ENCODE assay signal across 18 cellular contexts in genomic region chr9:111069233-111069632, GRCh38. TPM values are rescaled to one million over a fixed set of nuclear protein-coding genes. Genes with fewer than 3 reads are reported as not detected.
"Had no signal": no experiment of that assay in that cellular context is flagged by ENCODE, and none has a peak within 500 bp of the region (broad histone marks: within the 10 kb centered on the region; RNA-seq: fewer than 3 reads in every experiment).

No MANE protein-coding gene starts in this region.

- H3K27ac ChIP-seq: brain microvascular endothelial cell had no signal

- H3K4me3 ChIP-seq: upper lobe of left lung had no signal

- H3K27me3 ChIP-seq: brain microvascular endothelial cell, upper lobe of left lung had no signal

- H3K36me3 ChIP-seq: brain microvascular endothelial cell, upper lobe of left lung had no signal

- DNase-seq: activated CD4-positive, alpha-beta T cell treated with anti-CD3 and anti-CD28 coated beads, Interleukin-2, amount 10 ng/mL, durations not matched to agents 7 days and 5 days; activated CD8-positive, alpha-beta memory T cell treated with anti-CD3 and anti-CD28 coated beads, Interleukin-2, amount 50 U/mL, for 48 hours; activated gamma-delta T cell; activated T-cell treated with anti-CD3 and anti-CD28 coated beads, Interleukin-2, amount 50 U/mL, for 72 hours; amygdala; brain microvascular endothelial cell; cerebellar nuclear complex; dermis blood vessel endothelial cell; glutamatergic neuron; kidney glomerular epithelial cell; stimulated activated CD4-positive, alpha-beta T cell treated with anti-CD3 and anti-CD28 coated beads, Interleukin-12 subunit alpha, Interleukin-12 subunit beta, amount 100 ng/mL, for 4 hours; stimulated activated CD4-positive, alpha-beta T cell treated with anti-CD3 and anti-CD28 coated beads, Interleukin-2, amount 100 ng/mL, for 24 hours; T-cell; T-helper 9 cell; upper lobe of left lung had no signal

- ATAC-seq: activated naive CD4-positive, alpha-beta T cell treated with anti-CD3 and anti-CD28 coated beads, Interleukin-2, amount 50 U/mL, for 72 hours; activated T-cell treated with anti-CD3 and anti-CD28 coated beads, Interleukin-2, amount 50 U/mL, for 72 hours; stimulated activated memory B cell treated with anti-CD40 and anti-IgM and Interleukin-4, amounts not matched to agents 10 μg/mL and 1 μg/mL and 100 μg/mL, for 72 hours; T-cell had no signal

- H3K9me3 ChIP-seq: upper lobe of left lung had no signal

RNA-seq across cellular contexts. Expression of gene LPAR1, which starts 31.0 kb away (rescaled TPM):
- total RNA-seq: activated CD4-positive, alpha-beta T cell treated with anti-CD3 and anti-CD28 coated beads, Interleukin-2, amount 10 ng/mL, durations not matched to agents 7 days and 5 days; activated naive CD4-positive, alpha-beta T cell treated with anti-CD3 and anti-CD28 coated beads, Interleukin-2, amount 50 U/mL, for 72 hours; activated T-cell treated with anti-CD3 and anti-CD28 coated beads, Interleukin-2, amount 50 U/mL, for 72 hours; SK-MEL-5 had no signal
